1 cellular context compared by ENCODE assay signal in the genomic region with DNA sequence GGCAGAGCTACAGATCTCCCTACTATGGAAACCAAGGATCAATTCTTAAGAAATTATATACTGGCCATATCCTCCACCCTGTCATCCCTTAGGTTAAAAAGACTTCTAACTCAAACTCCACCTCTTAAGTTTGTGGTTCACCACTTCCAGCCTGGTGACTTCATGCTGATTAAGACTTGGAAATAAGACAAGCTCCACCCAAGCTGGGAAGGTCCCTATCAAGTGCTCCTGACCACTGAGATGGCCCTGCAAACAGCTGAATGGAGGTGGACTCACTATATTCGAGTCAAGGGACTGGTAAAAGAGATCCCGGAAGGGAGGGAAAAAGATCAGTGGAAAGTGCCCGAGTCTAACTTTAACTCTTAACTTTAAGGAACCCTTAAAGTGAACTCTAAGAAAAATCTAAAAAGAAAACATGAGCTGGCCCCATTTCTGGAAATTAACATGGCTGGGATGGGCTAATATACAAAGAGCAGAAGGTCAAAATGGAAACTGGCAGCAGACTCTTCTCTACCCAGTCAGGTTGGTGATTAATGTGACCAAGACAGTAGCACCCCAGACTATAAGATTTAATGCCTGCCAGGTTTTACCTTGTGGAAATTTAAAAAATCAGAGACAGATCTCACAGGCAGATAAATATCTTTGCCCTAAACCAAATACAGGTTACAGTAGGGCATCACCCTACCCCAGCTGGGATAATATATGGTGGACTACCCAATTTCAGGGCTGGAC.
A peak's percentile ranks its signal among the peaks of the same experiment; 100 is the strongest.
TF ChIP-seq lines count a peak whose summit lies in the region.

No MANE protein-coding gene starts in this region.

TF ChIP-seq in GM12878, 131 proteins besides CTCF, POLR2A, EP300 and RAD21 (continued from another document):
- no peak for TF ChIP-seq NKRF (conservative IDR thresholded peaks at IDR 0.05)
- TF ChIP-seq, protein P1, sequence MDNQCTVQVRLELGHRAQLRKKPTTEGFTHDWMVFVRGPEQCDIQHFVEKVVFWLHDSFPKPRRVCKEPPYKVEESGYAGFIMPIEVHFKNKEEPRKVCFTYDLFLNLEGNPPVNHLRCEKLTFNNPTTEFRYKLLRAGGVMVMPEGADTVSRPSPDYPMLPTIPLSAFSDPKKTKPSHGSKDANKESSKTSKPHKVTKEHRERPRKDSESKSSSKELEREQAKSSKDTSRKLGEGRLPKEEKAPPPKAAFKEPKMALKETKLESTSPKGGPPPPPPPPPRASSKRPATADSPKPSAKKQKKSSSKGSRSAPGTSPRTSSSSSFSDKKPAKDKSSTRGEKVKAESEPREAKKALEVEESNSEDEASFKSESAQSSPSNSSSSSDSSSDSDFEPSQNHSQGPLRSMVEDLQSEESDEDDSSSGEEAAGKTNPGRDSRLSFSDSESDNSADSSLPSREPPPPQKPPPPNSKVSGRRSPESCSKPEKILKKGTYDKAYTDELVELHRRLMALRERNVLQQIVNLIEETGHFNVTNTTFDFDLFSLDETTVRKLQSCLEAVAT (IDR thresholded peaks at IDR 0.05) = peak; percentile 26; the same call in 1 of the 2 replicates
- TF ChIP-seq GATAD2B (conservative IDR thresholded peaks at IDR 0.05; ENCODE audit: low read depth) = no peak
- TF ChIP-seq, protein P2, sequence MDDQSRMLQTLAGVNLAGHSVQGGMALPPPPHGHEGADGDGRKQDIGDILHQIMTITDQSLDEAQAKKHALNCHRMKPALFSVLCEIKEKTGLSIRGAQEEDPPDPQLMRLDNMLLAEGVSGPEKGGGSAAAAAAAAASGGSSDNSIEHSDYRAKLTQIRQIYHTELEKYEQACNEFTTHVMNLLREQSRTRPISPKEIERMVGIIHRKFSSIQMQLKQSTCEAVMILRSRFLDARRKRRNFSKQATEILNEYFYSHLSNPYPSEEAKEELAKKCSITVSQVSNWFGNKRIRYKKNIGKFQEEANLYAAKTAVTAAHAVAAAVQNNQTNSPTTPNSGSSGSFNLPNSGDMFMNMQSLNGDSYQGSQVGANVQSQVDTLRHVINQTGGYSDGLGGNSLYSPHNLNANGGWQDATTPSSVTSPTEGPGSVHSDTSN (IDR thresholded peaks at IDR 0.05; ENCODE audit: insufficient replicate concordance, low read depth, low read length) = no peak
- TF ChIP-seq ZNF592 (IDR thresholded peaks at IDR 0.05) = no peak
- TF ChIP-seq CREM (IDR thresholded peaks at IDR 0.05; ENCODE audit: low read depth) = peak; percentile 82; the same call in 1 of the 2 replicates
- TF ChIP-seq ZZZ3 (IDR thresholded peaks at IDR 0.05; ENCODE audit: control insufficient read depth, insufficient read length, low read depth) = no peak
- no peak for TF ChIP-seq POLR2AphosphoS2 (IDR thresholded peaks at IDR 0.05; ENCODE audit: low read depth, low read length)
- peak in 1 of 2 experiments; percentile 86; a peak in 1 of 4 replicates for TF ChIP-seq ETV6 (conservative IDR thresholded peaks at IDR 0.05 in 1 of 2, IDR thresholded peaks at IDR 0.05 in 1 of 2; ENCODE audit: borderline replicate concordance in 1 of 2, low read depth in 1 of 2)
- TF ChIP-seq SMAD1 (IDR thresholded peaks at IDR 0.05; ENCODE audit: low read depth, partially characterized antibody) = no peak
